Comparison of ENCODE assay signal across 9 cellular contexts in the genomic region with DNA sequence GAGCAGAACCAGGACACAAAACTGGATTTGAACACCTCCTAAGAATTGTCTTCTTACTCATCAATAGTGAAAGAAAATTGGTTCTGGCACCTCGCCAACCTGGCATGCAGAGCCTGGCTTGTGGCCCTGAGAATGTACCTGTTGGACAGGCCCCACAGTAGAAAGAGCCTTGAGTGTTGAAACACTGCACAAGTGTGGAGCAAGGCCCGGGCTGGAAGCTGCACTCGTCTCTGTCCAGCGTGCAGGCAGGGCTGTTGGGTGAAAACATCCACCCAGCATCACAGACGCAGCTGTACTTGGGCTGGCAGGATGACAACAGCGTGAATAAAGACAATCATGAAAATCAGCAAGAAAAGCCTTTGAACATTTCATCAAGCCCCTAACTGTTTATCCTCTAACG. TPM values are rescaled to one million over a fixed set of nuclear protein-coding genes. Genes with fewer than 3 reads are reported as not detected.
DNase-seq lines count a peak whose midpoint lies in the region; ATAC-seq, FAIRE-seq and TF ChIP-seq lines count a peak whose summit lies in the region.
"Had no signal": no experiment of that assay in that cellular context is flagged by ENCODE, and none has a peak within 500 bp of the region (broad histone marks: within the 10 kb centered on the region; RNA-seq: fewer than 3 reads in every experiment).

No MANE protein-coding gene starts in this region.

- TF ChIP-seq CTCF in H1 (IDR thresholded peaks at IDR 0.05; ENCODE audit: control extremely low read depth in 1 of 3, insufficient read depth in 1 of 3, low read depth in 1 of 3, low read length in 3 of 3), result no peak
- no peak for TF ChIP-seq CTCF in mesothelial cell of epicardium (IDR thresholded peaks at IDR 0.05; ENCODE audit: unreplicated experiment)
- TF ChIP-seq CTCF in GM13977 (IDR thresholded peaks at IDR 0.05; ENCODE audit: extremely low read depth, insufficient read depth, missing control alignments), result no peak

- H3K9me3 ChIP-seq in H1 (ENCODE audit: insufficient read depth in 2 of 2, low read depth in 1 of 2, low read length in 1 of 2), result no peaks in the 10 kb centered on the region
- H3K9me3 ChIP-seq in aorta (ENCODE audit: control insufficient read depth, low read length), result no peaks in the 10 kb centered on the region

- no peak overlapping the region for H3K9ac ChIP-seq in H1 (replicated peaks in 1 of 4; ENCODE audit: extremely low read depth in 1 of 4, low read depth in 3 of 4, low read length in 3 of 4)

- ATAC-seq in aorta (ENCODE audit: low FRiP score), result peak; percentile 61

- H3K36me3 Mint-ChIP-seq in mesothelial cell of epicardium, result no peaks in the 10 kb centered on the region
- H3K36me3 Mint-ChIP-seq in activated naive CD8-positive, alpha-beta T cell treated with anti-CD3 and anti-CD28 coated beads for 36 hours, result peaks cover 7% of the 10 kb centered on the region

- no peak for TF ChIP-seq EP300 in H1 (IDR thresholded peaks at IDR 0.05; ENCODE audit: borderline replicate concordance in 1 of 2, low read depth in 2 of 2, low read length in 2 of 2)

- no peak for TF ChIP-seq RAD21 in H1 (IDR thresholded peaks at IDR 0.05 in 1 of 2, conservative IDR thresholded peaks at IDR 0.05 in 1 of 2; ENCODE audit: low read depth in 2 of 2, low read length in 2 of 2)

- H3K23ac ChIP-seq in H1 (ENCODE audit: insufficient read length), result no peak overlapping the region

- H3K9me3 Mint-ChIP-seq in mesothelial cell of epicardium, result no peaks in the 10 kb centered on the region
- H3K9me3 Mint-ChIP-seq in activated naive CD8-positive, alpha-beta T cell treated with anti-CD3 and anti-CD28 coated beads for 36 hours, result no peaks in the 10 kb centered on the region

- POLR2A ChIA-PET in H1 (lab: Charles Lee; ENCODE audit: partially characterized antibody), result no interaction called here

- no peak for TF ChIP-seq POLR2A in H1 (IDR thresholded peaks at IDR 0.05; ENCODE audit: control extremely low read depth in 1 of 2, low read depth in 2 of 2, low read length in 2 of 2)

- H3K27ac Mint-ChIP-seq in mesothelial cell of epicardium, result peak overlapping the region; percentile 30
- no peak overlapping the region for H3K27ac Mint-ChIP-seq in activated naive CD8-positive, alpha-beta T cell treated with anti-CD3 and anti-CD28 coated beads for 36 hours

- in situ Hi-C loops in GM13977 (cut with MboI; ENCODE audit: low pct_unique_long_range_greater_than_20kb, low sequenced_read_pairs, unreplicated experiment), result no loop called here

- H3K27me3 ChIP-seq in H1 (replicated peaks in 1 of 4; ENCODE audit: control insufficient read depth in 3 of 4, extremely low read depth in 1 of 4, insufficient read depth in 3 of 4, low read length in 3 of 4) (no peaks in the 10 kb centered on the region), aorta (ENCODE audit: control insufficient read depth in 1 of 2, insufficient read depth in 2 of 2, low read length in 1 of 2) (no peaks in the 10 kb centered on the region)

- no peak overlapping the region for H2AK5ac ChIP-seq in H1 (ENCODE audit: low read depth, low read length)

- H3K56ac ChIP-seq in H1 (replicated peaks; ENCODE audit: insufficient read length, low read depth, low read length), result no peak overlapping the region

- H4K20me1 ChIP-seq in H1 (replicated peaks in 1 of 2; ENCODE audit: control insufficient read depth in 1 of 2, insufficient read depth in 2 of 2, low read length in 2 of 2), result no peaks in the 10 kb centered on the region

- no peak overlapping the region for H4K8ac ChIP-seq in H1 (ENCODE audit: extremely low read depth, insufficient read depth, low read length)

- H3K27me3 Mint-ChIP-seq in mesothelial cell of epicardium (ENCODE audit: low read depth), result no peaks in the 10 kb centered on the region
- no peaks in the 10 kb centered on the region for H3K27me3 Mint-ChIP-seq in activated naive CD8-positive, alpha-beta T cell treated with anti-CD3 and anti-CD28 coated beads for 36 hours

- H3K36me3 ChIP-seq in H1 (ENCODE audit: control insufficient read depth in 2 of 4, insufficient read depth in 4 of 4, low read length in 3 of 4), result no peaks in the 10 kb centered on the region
- no peaks in the 10 kb centered on the region for H3K36me3 ChIP-seq in aorta (ENCODE audit: control insufficient read depth in 1 of 2, insufficient read depth in 2 of 2, low read length in 1 of 2)

- no peak overlapping the region for H3K4ac ChIP-seq in H1 (replicated peaks; ENCODE audit: insufficient read length, low read depth, low read length)

- CTCF ChIA-PET in H1 (lab: Charles Lee; ENCODE audit: partially characterized antibody), result interaction anchor here (0.7 to 1.0 kb wide), 3 partner anchors 115 to 319 kb away, joined by 3 to 4 read pairs (median 4); no protein-coding TSS in a partner anchor

- H2BK5ac ChIP-seq in H1 (ENCODE audit: low read depth, low read length), result no peak overlapping the region

- no peak overlapping the region for H4K91ac ChIP-seq in H1 (replicated peaks; ENCODE audit: insufficient read length, low read length)

- H3K4me3 Mint-ChIP-seq in mesothelial cell of epicardium, result no peak overlapping the region
- no peak overlapping the region for H3K4me3 Mint-ChIP-seq in activated naive CD8-positive, alpha-beta T cell treated with anti-CD3 and anti-CD28 coated beads for 36 hours

- H3K23me2 ChIP-seq in H1 (ENCODE audit: low read depth, low read length), result no peaks in the 10 kb centered on the region

- H3K4me1 ChIP-seq in H1 (replicated peaks in 1 of 4; ENCODE audit: control insufficient read depth in 3 of 4, insufficient read depth in 4 of 4, low read length in 3 of 4) (no peaks in the 10 kb centered on the region), aorta (ENCODE audit: control insufficient read depth in 1 of 2, insufficient read depth in 2 of 2, low read length in 2 of 2) (no peaks in the 10 kb centered on the region)

- no peak overlapping the region for H2BK120ac ChIP-seq in H1 (replicated peaks; ENCODE audit: low read depth, low read length)

- H3K4me2 ChIP-seq in H1 (ENCODE audit: insufficient read depth in 1 of 2, low read depth in 2 of 2, low read length in 2 of 2), result no peak overlapping the region

- H3K14ac ChIP-seq in H1 (ENCODE audit: insufficient read length), result no peak overlapping the region

- H2BK12ac ChIP-seq in H1 (ENCODE audit: low read depth, low read length), result no peak overlapping the region

- no peaks in the 10 kb centered on the region for H3K79me2 ChIP-seq in H1 (ENCODE audit: control insufficient read depth in 1 of 2, insufficient read depth in 2 of 2, low read length in 2 of 2)

- DNase-seq in stimulated activated CD4-positive, alpha-beta T cell treated with anti-CD3 and anti-CD28 coated beads, Interleukin-15, amount 100 ng/mL, for 24 hours, result peak; percentile 17
- DNase-seq in stimulated activated CD4-positive, alpha-beta T cell treated with anti-CD3 and anti-CD28 coated beads, Interleukin-1b, Interleukin-23, amount 100 ng/mL, for 48 hours, result no peak
- DNase-seq in H1 (ENCODE audit: low read depth in 1 of 2, low spot score in 2 of 2) (no peak), mesothelial cell of epicardium (ENCODE audit: low spot score in 2 of 2, unreplicated experiment in 2 of 2) (no peak), aorta (peak; percentile 55 to 77), HT-29 (ENCODE audit: low spot score) (no peak), GM13977 (ENCODE audit: low spot score) (no peak)
- DNase-seq in activated naive CD8-positive, alpha-beta T cell treated with anti-CD3 and anti-CD28 coated beads for 36 hours, result no peak
- DNase-seq: NCI-H187 treated with DMSO at 0.1 percent for 48 hours had no signal

- H3K27ac ChIP-seq in H1 (ENCODE audit: low read depth, low read length) (no peak overlapping the region), aorta (ENCODE audit: low read depth in 1 of 2, low read length in 2 of 2) (no peak overlapping the region)

- H3K18ac ChIP-seq in H1 (ENCODE audit: extremely low read depth, low read length), result no peak overlapping the region

- H2BK15ac ChIP-seq in H1 (ENCODE audit: low read length), result peak overlapping the region; percentile 49; the same call in 1 of the 2 replicates

- H4K5ac ChIP-seq in H1 (ENCODE audit: insufficient read length, low read depth, low read length), result no peak overlapping the region

- no peak for FAIRE-seq in H1 (lab: Jason Lieb, UNC)

- no peaks in the 10 kb centered on the region for H3K79me1 ChIP-seq in H1 (ENCODE audit: low read depth, low read length)

- H3K4me1 Mint-ChIP-seq in mesothelial cell of epicardium, result peaks cover 2% of the 10 kb centered on the region
- peaks cover 14% of the 10 kb centered on the region for H3K4me1 Mint-ChIP-seq in activated naive CD8-positive, alpha-beta T cell treated with anti-CD3 and anti-CD28 coated beads for 36 hours

- WGBS in H1 (ENCODE audit: extremely low coverage in 1 of 2, insufficient coverage in 1 of 2, insufficient read length in 1 of 2, insufficient replicate concordance in 2 of 2, low coverage in 1 of 2, low lambda C conversion rate in 2 of 2, missing lambda C conversion rate in 1 of 2), 2 experiments, result 88% methylated on average over 7 of the region's 7 CpGs; no CpG with 5 or more reads in 1 of the 2 experiments
- WGBS in aorta, 2 donors, result 21 to 22% methylated on average over 7 of the region's 7 CpGs

- no peak overlapping the region for H2BK20ac ChIP-seq in H1 (ENCODE audit: low read length)

- H3K4me3 ChIP-seq in H1 (ENCODE audit: extremely low read depth in 1 of 4, insufficient read depth in 2 of 4, low read depth in 3 of 4, low read length in 4 of 4) (no peak overlapping the region), aorta (ENCODE audit: low read length in 2 of 2) (no peak overlapping the region)

- intact Hi-C loops in aorta (cut with DNase I), result no loop called here

- H2AFZ ChIP-seq in H1 (ENCODE audit: low read length), result no peak overlapping the region

TF ChIP-seq in H1, 55 proteins besides CTCF, POLR2A, EP300 and RAD21 (continues in another document):
- TF ChIP-seq RXRA (IDR thresholded peaks at IDR 0.05; ENCODE audit: insufficient read depth, low read depth, low read length) (no peak), PHF8 (conservative IDR thresholded peaks at IDR 0.05; ENCODE audit: low read depth, low read length) (no peak), EZH2 (IDR thresholded peaks at IDR 0.05; ENCODE audit: low read depth, low read length, severe bottlenecking) (no peak)

RNA-seq across cellular contexts. Expression of a gene that starts 15.7 kb away (rescaled TPM):
- total RNA-seq in H1 (2021; fragmentation: NEBNext Ultra II Directional; extraction: Animal tissue kit (Norgen Biotek cat#: 25700)), result 0.04 TPM in 2 replicates
- polyA plus RNA-seq in H1 (2011; rRNA removed) (0.08 and 0.16 TPM in 2 replicates), aorta (1 to 10 TPM in 1 of 2 donors, under 1 TPM in 1; 0.13 to 1.5 TPM)
- 0.14 TPM for polyA plus RNA-seq in H1 (2011; cell fraction: cytosol; rRNA removed)
- polyA plus RNA-seq in H1 (2011; cell fraction: nucleus; rRNA removed), result 0.63 TPM
- 0.05 to 0.24 TPM (median 0.13 TPM) in 4 replicates for polyA plus RNA-seq in H1 (2012, experiment 1 of 2)
- 0.01 TPM for polyA plus RNA-seq in H1 (2012, experiment 2 of 2)
- polyA plus RNA-seq in H1 (2013, experiment 1 of 2), result 0.14 TPM
- 0.04 TPM for polyA plus RNA-seq in H1 (2013, experiment 2 of 2)
- polyA minus RNA-seq in H1 (2011; rRNA and poly(A)+ RNA removed), result 0.88 and 1.2 TPM in 2 replicates
- polyA minus RNA-seq in H1 (2011; cell fraction: cytosol; rRNA and poly(A)+ RNA removed), result not detected
- polyA minus RNA-seq in H1 (2011; cell fraction: nucleus; rRNA and poly(A)+ RNA removed), result 4.6 TPM
- total RNA-seq in mesothelial cell of epicardium (0.90 to 1.8 TPM (median 1.5 TPM) in 3 replicates), aorta (1 to 10 TPM; 3.7 to 5.2 TPM)
- under 0.01 TPM in 1 of 2 replicates, not detected in the other for total RNA-seq in HT-29 (2014; rRNA removed; shearing (Covaris generic))
- under 1 TPM; 0.30 to 0.76 TPM for total RNA-seq in activated naive CD8-positive, alpha-beta T cell treated with anti-CD3 and anti-CD28 coated beads for 36 hours

Comparison
In these comparisons a context has a peak if more than half of its experiments do, and no peak if none do; other contexts are left out.
1. DNase-seq: peak in stimulated activated CD4-positive, alpha-beta T cell treated with anti-CD3 and anti-CD28 coated beads, Interleukin-15, amount 100 ng/mL, for 24 hours (single experiment) and aorta (2 of 2); none in stimulated activated CD4-positive, alpha-beta T cell treated with anti-CD3 and anti-CD28 coated beads, Interleukin-1b, Interleukin-23, amount 100 ng/mL, for 48 hours (single experiment), H1 (0 of 2), mesothelial cell of epicardium (0 of 2), HT-29 (single experiment), activated naive CD8-positive, alpha-beta T cell treated with anti-CD3 and anti-CD28 coated beads for 36 hours (single experiment) and GM13977 (single experiment).